In the genomic region with DNA sequence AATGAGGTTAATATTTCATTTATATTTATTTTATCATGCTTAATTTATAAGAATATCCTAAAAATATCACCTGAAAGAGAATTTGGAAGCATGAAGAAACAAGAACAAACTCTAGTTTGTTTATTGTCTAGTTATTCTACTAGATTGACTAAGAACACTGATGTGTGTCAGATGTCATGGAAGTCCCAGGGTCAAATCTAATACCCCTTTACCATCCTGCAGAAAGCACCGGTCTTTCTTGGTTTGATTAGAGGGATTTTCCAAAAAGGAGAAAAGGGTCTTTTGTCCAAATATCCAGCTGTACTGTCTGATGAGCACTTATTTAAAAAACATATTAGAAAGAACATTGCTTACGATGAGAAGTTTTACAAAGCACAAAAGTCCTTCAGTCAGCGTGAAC, we compare ENCODE assay signal across 1 cellular context.
TF ChIP-seq lines count a peak whose summit lies in the region.

No MANE protein-coding gene starts in this region.

TF ChIP-seq in GM12878, 131 proteins besides CTCF, POLR2A, EP300 and RAD21 (continued from another document and continues in another):
- TF ChIP-seq CUX1 (IDR thresholded peaks at IDR 0.05; ENCODE audit: insufficient replicate concordance, low read depth, low read length) (no peak), CREM (IDR thresholded peaks at IDR 0.05; ENCODE audit: low read depth) (peak; percentile 29; the same call in 1 of the 2 replicates), HCFC1 (IDR thresholded peaks at IDR 0.05; ENCODE audit: low read length) (no peak), FOXK2 (IDR thresholded peaks at IDR 0.05) (no peak), CBX3 (IDR thresholded peaks at IDR 0.05; ENCODE audit: borderline replicate concordance, low read depth) (no peak), SMC3 (IDR thresholded peaks at IDR 0.05; ENCODE audit: borderline replicate concordance, low read length) (no peak), MYB (IDR thresholded peaks at IDR 0.05; ENCODE audit: borderline replicate concordance, low read depth, low read length) (no peak), ETV6 (conservative IDR thresholded peaks at IDR 0.05 in 1 of 2, IDR thresholded peaks at IDR 0.05 in 1 of 2; ENCODE audit: borderline replicate concordance in 1 of 2, low read depth in 1 of 2) (0 out of 4 replicates have a peak, but pooled peaks of 1 of the 2 experiments have one; percentile 7), IKZF1 (conservative IDR thresholded peaks at IDR 0.05) (no peak), CEBPB (IDR thresholded peaks at IDR 0.05; ENCODE audit: borderline replicate concordance in 1 of 2, low read depth in 2 of 2, low read length in 2 of 2) (no peak), USF2 (IDR thresholded peaks at IDR 0.05; ENCODE audit: borderline replicate concordance, low read depth, low read length) (no peak), SMAD5 (IDR thresholded peaks at IDR 0.05; ENCODE audit: low read depth) (no peak), POLR2AphosphoS2 (IDR thresholded peaks at IDR 0.05; ENCODE audit: low read depth, low read length) (no peak), JUND (IDR thresholded peaks at IDR 0.05; ENCODE audit: low read depth, low read length) (no peak), FOXM1 (IDR thresholded peaks at IDR 0.05; ENCODE audit: low read depth, low read length) (0 out of 2 replicates have a peak, but pooled peaks have one; percentile 43), RAD51 (IDR thresholded peaks at IDR 0.05) (no peak), SREBF1 (IDR thresholded peaks at IDR 0.05; ENCODE audit: low read length) (no peak), IKZF2 (IDR thresholded peaks at IDR 0.05) (no peak), IRF5 (IDR thresholded peaks at IDR 0.05; ENCODE audit: borderline replicate concordance) (no peak), CHD1 (IDR thresholded peaks at IDR 0.05; ENCODE audit: low read depth, low read length) (no peak), HDGF (IDR thresholded peaks at IDR 0.05) (no peak), PAX8 (IDR thresholded peaks at IDR 0.05) (no peak), ASH2L (IDR thresholded peaks at IDR 0.05; ENCODE audit: borderline replicate concordance, low read depth) (no peak), SPI1 (IDR thresholded peaks at IDR 0.05; ENCODE audit: borderline replicate concordance, insufficient read depth, low read depth, low read length) (no peak), NFIC (IDR thresholded peaks at IDR 0.05; ENCODE audit: low read depth, low read length) (peak; percentile 76; the same call in 1 of the 2 replicates), GATAD2B (conservative IDR thresholded peaks at IDR 0.05; ENCODE audit: low read depth) (no peak), SMARCA5 (IDR thresholded peaks at IDR 0.05) (no peak), YY1 (IDR thresholded peaks at IDR 0.05; ENCODE audit: low read depth, low read length) (no peak), SIX5 (IDR thresholded peaks at IDR 0.05; ENCODE audit: low read depth, low read length, severe bottlenecking) (no peak), RFX5 (IDR thresholded peaks at IDR 0.05; ENCODE audit: low read depth, low read length) (no peak), RUNX3 (IDR thresholded peaks at IDR 0.05; ENCODE audit: low read length) (no peak; the same call in 1 of the 2 replicates), ZBTB40 (IDR thresholded peaks at IDR 0.05; ENCODE audit: borderline replicate concordance) (no peak), YBX1 (IDR thresholded peaks at IDR 0.05) (no peak)
- TF ChIP-seq, protein P1, sequence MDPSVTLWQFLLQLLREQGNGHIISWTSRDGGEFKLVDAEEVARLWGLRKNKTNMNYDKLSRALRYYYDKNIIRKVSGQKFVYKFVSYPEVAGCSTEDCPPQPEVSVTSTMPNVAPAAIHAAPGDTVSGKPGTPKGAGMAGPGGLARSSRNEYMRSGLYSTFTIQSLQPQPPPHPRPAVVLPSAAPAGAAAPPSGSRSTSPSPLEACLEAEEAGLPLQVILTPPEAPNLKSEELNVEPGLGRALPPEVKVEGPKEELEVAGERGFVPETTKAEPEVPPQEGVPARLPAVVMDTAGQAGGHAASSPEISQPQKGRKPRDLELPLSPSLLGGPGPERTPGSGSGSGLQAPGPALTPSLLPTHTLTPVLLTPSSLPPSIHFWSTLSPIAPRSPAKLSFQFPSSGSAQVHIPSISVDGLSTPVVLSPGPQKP (IDR thresholded peaks at IDR 0.05; ENCODE audit: low read depth, low read length), result no peak
- TF ChIP-seq, protein P2, sequence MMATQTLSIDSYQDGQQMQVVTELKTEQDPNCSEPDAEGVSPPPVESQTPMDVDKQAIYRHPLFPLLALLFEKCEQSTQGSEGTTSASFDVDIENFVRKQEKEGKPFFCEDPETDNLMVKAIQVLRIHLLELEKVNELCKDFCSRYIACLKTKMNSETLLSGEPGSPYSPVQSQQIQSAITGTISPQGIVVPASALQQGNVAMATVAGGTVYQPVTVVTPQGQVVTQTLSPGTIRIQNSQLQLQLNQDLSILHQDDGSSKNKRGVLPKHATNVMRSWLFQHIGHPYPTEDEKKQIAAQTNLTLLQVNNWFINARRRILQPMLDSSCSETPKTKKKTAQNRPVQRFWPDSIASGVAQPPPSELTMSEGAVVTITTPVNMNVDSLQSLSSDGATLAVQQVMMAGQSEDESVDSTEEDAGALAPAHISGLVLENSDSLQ (IDR thresholded peaks at IDR 0.05), result no peak
- TF ChIP-seq, protein P3, sequence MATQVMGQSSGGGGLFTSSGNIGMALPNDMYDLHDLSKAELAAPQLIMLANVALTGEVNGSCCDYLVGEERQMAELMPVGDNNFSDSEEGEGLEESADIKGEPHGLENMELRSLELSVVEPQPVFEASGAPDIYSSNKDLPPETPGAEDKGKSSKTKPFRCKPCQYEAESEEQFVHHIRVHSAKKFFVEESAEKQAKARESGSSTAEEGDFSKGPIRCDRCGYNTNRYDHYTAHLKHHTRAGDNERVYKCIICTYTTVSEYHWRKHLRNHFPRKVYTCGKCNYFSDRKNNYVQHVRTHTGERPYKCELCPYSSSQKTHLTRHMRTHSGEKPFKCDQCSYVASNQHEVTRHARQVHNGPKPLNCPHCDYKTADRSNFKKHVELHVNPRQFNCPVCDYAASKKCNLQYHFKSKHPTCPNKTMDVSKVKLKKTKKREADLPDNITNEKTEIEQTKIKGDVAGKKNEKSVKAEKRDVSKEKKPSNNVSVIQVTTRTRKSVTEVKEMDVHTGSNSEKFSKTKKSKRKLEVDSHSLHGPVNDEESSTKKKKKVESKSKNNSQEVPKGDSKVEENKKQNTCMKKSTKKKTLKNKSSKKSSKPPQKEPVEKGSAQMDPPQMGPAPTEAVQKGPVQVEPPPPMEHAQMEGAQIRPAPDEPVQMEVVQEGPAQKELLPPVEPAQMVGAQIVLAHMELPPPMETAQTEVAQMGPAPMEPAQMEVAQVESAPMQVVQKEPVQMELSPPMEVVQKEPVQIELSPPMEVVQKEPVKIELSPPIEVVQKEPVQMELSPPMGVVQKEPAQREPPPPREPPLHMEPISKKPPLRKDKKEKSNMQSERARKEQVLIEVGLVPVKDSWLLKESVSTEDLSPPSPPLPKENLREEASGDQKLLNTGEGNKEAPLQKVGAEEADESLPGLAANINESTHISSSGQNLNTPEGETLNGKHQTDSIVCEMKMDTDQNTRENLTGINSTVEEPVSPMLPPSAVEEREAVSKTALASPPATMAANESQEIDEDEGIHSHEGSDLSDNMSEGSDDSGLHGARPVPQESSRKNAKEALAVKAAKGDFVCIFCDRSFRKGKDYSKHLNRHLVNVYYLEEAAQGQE (IDR thresholded peaks at IDR 0.05; ENCODE audit: low read depth, low read length), result no peak
- TF ChIP-seq, protein P4, sequence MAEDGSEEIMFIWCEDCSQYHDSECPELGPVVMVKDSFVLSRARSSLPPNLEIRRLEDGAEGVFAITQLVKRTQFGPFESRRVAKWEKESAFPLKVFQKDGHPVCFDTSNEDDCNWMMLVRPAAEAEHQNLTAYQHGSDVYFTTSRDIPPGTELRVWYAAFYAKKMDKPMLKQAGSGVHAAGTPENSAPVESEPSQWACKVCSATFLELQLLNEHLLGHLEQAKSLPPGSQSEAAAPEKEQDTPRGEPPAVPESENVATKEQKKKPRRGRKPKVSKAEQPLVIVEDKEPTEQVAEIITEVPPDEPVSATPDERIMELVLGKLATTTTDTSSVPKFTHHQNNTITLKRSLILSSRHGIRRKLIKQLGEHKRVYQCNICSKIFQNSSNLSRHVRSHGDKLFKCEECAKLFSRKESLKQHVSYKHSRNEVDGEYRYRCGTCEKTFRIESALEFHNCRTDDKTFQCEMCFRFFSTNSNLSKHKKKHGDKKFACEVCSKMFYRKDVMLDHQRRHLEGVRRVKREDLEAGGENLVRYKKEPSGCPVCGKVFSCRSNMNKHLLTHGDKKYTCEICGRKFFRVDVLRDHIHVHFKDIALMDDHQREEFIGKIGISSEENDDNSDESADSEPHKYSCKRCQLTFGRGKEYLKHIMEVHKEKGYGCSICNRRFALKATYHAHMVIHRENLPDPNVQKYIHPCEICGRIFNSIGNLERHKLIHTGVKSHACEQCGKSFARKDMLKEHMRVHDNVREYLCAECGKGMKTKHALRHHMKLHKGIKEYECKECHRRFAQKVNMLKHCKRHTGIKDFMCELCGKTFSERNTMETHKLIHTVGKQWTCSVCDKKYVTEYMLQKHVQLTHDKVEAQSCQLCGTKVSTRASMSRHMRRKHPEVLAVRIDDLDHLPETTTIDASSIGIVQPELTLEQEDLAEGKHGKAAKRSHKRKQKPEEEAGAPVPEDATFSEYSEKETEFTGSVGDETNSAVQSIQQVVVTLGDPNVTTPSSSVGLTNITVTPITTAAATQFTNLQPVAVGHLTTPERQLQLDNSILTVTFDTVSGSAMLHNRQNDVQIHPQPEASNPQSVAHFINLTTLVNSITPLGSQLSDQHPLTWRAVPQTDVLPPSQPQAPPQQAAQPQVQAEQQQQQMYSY (CRISPR knock-in tag; IDR thresholded peaks at IDR 0.05), result no peak
